In the genomic region with DNA sequence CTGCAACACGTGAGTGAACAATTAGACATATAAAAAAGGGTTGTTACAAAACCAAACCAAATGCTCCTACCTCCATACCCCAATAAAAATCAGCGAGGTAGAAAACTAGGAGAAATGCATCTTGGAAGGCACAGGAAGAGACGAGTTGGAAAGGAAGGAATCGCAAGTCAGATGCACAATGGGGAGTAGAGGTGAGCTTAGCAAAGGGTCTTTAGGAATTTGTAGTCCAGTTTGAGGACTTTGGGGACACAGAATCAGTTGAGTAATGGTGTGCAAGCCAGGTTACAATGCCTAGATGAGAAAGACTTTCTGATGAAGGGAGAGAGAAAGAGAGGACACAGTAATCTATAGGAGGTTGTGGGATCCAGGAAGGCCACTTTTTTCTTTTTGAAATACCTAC, we compare ENCODE assay signal across 19 cellular contexts.
"Had no signal": no experiment of that assay in that cellular context is flagged by ENCODE, and none has a peak within 500 bp of the region (broad histone marks: within the 10 kb centered on the region; RNA-seq: fewer than 3 reads in every experiment).

No MANE protein-coding gene starts in this region.

- H3K27ac ChIP-seq: SJCRH30 had no signal

- ATAC-seq: Right ventricle myocardium inferior had no signal

- H3K4me1 ChIP-seq: SJCRH30 had no signal

- H3K4me3 ChIP-seq: MG63, SJCRH30 had no signal

- H3K9me3 ChIP-seq: MG63, SJCRH30 had no signal

- H3K27me3 ChIP-seq: MG63, SJCRH30 had no signal

- DNase-seq: Karpas-422, KG1, MG63, NCI-H1092, NCI-H1105 treated with DMSO at 0.1 percent for 48 hours, NCI-H1417 treated with DMSO at 0.1 percent for 48 hours, NCI-H146, NCI-H1694 treated with DMSO at 0.1 percent for 48 hours, NCI-H1930, NCI-H2081, NCI-H2107, NCI-H2227 treated with DMSO at 0.1 percent for 48 hours, NCI-H524 treated with DMSO at 0.1 percent for 48 hours, NCI-H69, NCI-H774, SHP77 treated with DMSO at 0.1 percent for 48 hours, SJCRH30 had no signal

- FAIRE-seq: HTR-8/SVneo had no signal
